1 cellular context compared by ENCODE assay signal in the genomic region with DNA sequence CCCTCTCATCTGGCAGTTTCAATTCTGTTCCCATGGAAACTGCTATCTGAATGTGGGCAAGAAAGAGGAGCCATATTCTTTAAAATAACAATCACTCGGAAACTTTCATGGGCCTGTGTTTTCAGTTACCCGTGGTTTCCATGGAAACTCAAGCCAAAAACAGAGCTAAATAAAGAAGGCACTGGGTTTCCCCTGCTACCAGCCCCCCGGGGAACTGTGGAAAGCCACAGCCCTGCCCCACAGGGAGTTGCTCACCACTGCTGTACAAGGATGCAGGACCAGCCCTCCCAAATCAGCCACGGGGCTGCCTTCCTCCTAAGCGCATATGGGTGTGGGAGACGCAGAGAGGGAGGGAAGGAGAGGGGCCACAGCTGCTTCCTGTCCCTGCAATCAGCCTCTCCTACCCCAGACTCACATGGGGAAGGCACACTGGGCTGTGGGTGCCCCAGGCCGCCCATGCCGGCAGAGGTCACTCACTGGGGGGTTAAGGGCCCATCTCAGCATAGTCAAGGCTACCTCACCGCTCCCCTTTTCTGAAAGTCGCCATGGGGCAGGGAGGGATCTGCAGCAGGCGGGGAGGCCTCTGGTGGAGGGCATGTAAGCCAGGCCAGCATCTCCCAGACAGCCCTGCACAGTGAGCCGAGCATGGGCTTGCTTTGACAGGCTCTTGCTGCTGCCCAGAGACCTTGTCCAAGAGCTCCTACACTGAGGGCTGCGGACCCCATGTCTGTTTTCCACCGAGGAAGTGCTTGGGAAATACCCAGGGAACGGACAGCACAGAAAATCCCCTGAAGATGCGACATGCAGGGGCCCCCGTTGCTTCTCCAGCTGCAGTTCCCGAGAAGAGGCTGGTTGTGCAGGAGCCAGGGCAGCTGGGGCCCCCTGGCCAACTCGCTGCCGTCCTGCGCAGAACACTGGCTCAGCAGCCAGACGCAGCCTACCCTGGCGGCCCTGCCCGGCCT.
TF ChIP-seq lines count a peak whose summit lies in the region.

No MANE protein-coding gene starts in this region.

TF ChIP-seq in H1, 55 proteins besides CTCF, POLR2A, EP300 and RAD21 (continued from another document):
- TF ChIP-seq EGR1 (IDR thresholded peaks at IDR 0.05; ENCODE audit: borderline replicate concordance, low read depth, low read length) (no peak), SRF (IDR thresholded peaks at IDR 0.05; ENCODE audit: low read depth, low read length) (no peak), KDM1A (IDR thresholded peaks at IDR 0.05; ENCODE audit: borderline replicate concordance, low read length) (no peak), SAP30 (IDR thresholded peaks at IDR 0.05; ENCODE audit: insufficient read depth, insufficient replicate concordance, low read length) (no peak), EZH2 (IDR thresholded peaks at IDR 0.05; ENCODE audit: low read depth, low read length, severe bottlenecking) (no peak), YY1 (IDR thresholded peaks at IDR 0.05; ENCODE audit: low read depth, low read length) (no peak), SIRT6 (IDR thresholded peaks at IDR 0.05; ENCODE audit: low read length) (no peak), CHD2 (IDR thresholded peaks at IDR 0.05; ENCODE audit: low read length) (no peak), SIX5 (IDR thresholded peaks at IDR 0.05; ENCODE audit: low read depth, low read length) (no peak)
